In genomic region chr18:62521588-62521987, GRCh38 we compare ENCODE assay signal across 9 cellular contexts. TPM values are rescaled to one million over a fixed set of nuclear protein-coding genes. Genes with fewer than 3 reads are reported as not detected.
DNase-seq lines count a peak whose midpoint lies in the region; ATAC-seq and TF ChIP-seq lines count a peak whose summit lies in the region.
"Had no signal": no experiment of that assay in that cellular context is flagged by ENCODE, and none has a peak within 500 bp of the region (broad histone marks: within the 10 kb centered on the region; RNA-seq: fewer than 3 reads in every experiment).

No MANE protein-coding gene starts in this region.

- peaks cover 14 to 24% (median 21%) of the 10 kb centered on the region in 11 experiments for H3K27me3 ChIP-seq in BLaER1 treated with 17β-estradiol and CSF1 and Interleukin-3, amounts not matched to agents 10 nM and 100 nM
- H3K27me3 ChIP-seq in HUES64 (ENCODE audit: insufficient read depth, low read length) (peaks cover 54% of the 10 kb centered on the region), mucosa of rectum (ENCODE audit: control insufficient read depth in 2 of 2, insufficient read depth in 2 of 2, low read length in 2 of 2) (no peaks in the 10 kb centered on the region), neuronal stem cell (ENCODE audit: control insufficient read depth in 3 of 3, insufficient read depth in 3 of 3, low read depth in 1 of 3, low read length in 3 of 3) (peaks cover 4 to 28% (median 23%) of the 10 kb centered on the region in 3 experiments)

- no peak overlapping the region for H3K18ac ChIP-seq in neuronal stem cell (ENCODE audit: low read length)

- no peak for DNase-seq in MCF 10A (ENCODE audit: unreplicated experiment)
- DNase-seq in A172 (ENCODE audit: low spot score) = no peak
- DNase-seq in neuronal stem cell (ENCODE audit: low spot score) = no peak
- DNase-seq: stimulated activated naive CD4-positive, alpha-beta T cell treated with Interleukin-2 at 50 U/mL for 16 hours had no signal

- H3K4me1 Mint-ChIP-seq in MCF 10A (ENCODE audit: insufficient read depth, unreplicated experiment) = peaks cover 13% of the 10 kb centered on the region

- ATAC-seq in GM19328 (IDR thresholded peaks at IDR 0.05; ENCODE audit: unreplicated experiment) (no peak), GM18873 (IDR thresholded peaks at IDR 0.05; ENCODE audit: low FRiP score, unreplicated experiment) (no peak)

- WGBS in HUES64 = 82% methylated on average over 2 of the region's 2 CpGs
- no CpG with 5 or more reads among the region's 2 CpGs for WGBS in neuronal stem cell (ENCODE audit: extremely low coverage in 2 of 2, insufficient read length in 2 of 2, insufficient replicate concordance in 1 of 2), 2 donors

- no peak overlapping the region for H2AFZ ChIP-seq in neuronal stem cell (ENCODE audit: low read length)

- H3K27ac Mint-ChIP-seq in MCF 10A (ENCODE audit: low read depth, unreplicated experiment) = peak overlapping the region; percentile 58

- H3K36me3 Mint-ChIP-seq in MCF 10A (ENCODE audit: insufficient read depth, unreplicated experiment) = peaks cover 7% of the 10 kb centered on the region

- peaks cover 12 to 22% (median 20%) of the 10 kb centered on the region in 10 experiments for H3K4me1 ChIP-seq in BLaER1 treated with 17β-estradiol and CSF1 and Interleukin-3, amounts not matched to agents 10 nM and 100 nM
- H3K4me1 ChIP-seq in HUES64 (ENCODE audit: insufficient read depth, low read length) = peaks cover 22% of the 10 kb centered on the region; the same call in 1 of the 2 replicates
- H3K4me1 ChIP-seq in mucosa of rectum (ENCODE audit: control insufficient read depth in 2 of 2, insufficient read depth in 2 of 2, low read length in 2 of 2) = peaks cover 11 to 17% of the 10 kb centered on the region in 2 donors
- peaks cover 11 to 13% of the 10 kb centered on the region in 2 donors for H3K4me1 ChIP-seq in neuronal stem cell (ENCODE audit: control insufficient read depth in 2 of 2, insufficient read depth in 1 of 2, low read depth in 1 of 2, low read length in 2 of 2)

- no peaks in the 10 kb centered on the region for H3K9me3 Mint-ChIP-seq in MCF 10A (ENCODE audit: unreplicated experiment)

- no peak overlapping the region for H3K4ac ChIP-seq in neuronal stem cell (ENCODE audit: low read length)

- no peak overlapping the region for H3K23ac ChIP-seq in neuronal stem cell (ENCODE audit: low read depth, low read length, poor library complexity)

- no peak overlapping the region for H4K91ac ChIP-seq in neuronal stem cell (ENCODE audit: low read depth, low read length, poor library complexity)

- peaks cover 5% of the 10 kb centered on the region for H3K79me1 ChIP-seq in neuronal stem cell (ENCODE audit: low read depth, low read length)

- CTCF ChIA-PET in MCF 10A (lab: Yijun Ruan, JAX) = interaction anchor here (0.6 to 3.8 kb wide), 10 partner anchors 9 to 199 kb away, joined by 3 to 18 read pairs (median 4); no protein-coding TSS in a partner anchor

- no peak overlapping the region for H3K27ac ChIP-seq in BLaER1 treated with 17β-estradiol and CSF1 and Interleukin-3, amounts not matched to agents 10 nM and 100 nM
- H3K27ac ChIP-seq in HUES64 (ENCODE audit: low read depth, low read length) (no peak overlapping the region), mucosa of rectum (ENCODE audit: low read depth in 2 of 2, low read length in 2 of 2) (no peak overlapping the region), neuronal stem cell (replicated peaks; ENCODE audit: low read length) (no peak overlapping the region)

- H3K27me3 Mint-ChIP-seq in MCF 10A (ENCODE audit: insufficient read depth, unreplicated experiment) = no peaks in the 10 kb centered on the region

- no peak overlapping the region for H2BK12ac ChIP-seq in neuronal stem cell (ENCODE audit: low read length)

- 0 out of 22 replicates have a peak, but pooled peaks cover 0 to 3% (median 0%) of the 10 kb centered on the region in 11 experiments for H3K9me3 ChIP-seq in BLaER1 treated with 17β-estradiol and CSF1 and Interleukin-3, amounts not matched to agents 10 nM and 100 nM (replicated peaks in 1 of 11)
- H3K9me3 ChIP-seq in HUES64 (ENCODE audit: insufficient read depth, low read depth, low read length) (no peaks in the 10 kb centered on the region), mucosa of rectum (ENCODE audit: control insufficient read depth in 2 of 2, low read length in 2 of 2) (no peaks in the 10 kb centered on the region), neuronal stem cell (replicated peaks in 1 of 2; ENCODE audit: control insufficient read depth in 2 of 2, insufficient read depth in 1 of 2, low read depth in 1 of 2, low read length in 2 of 2) (no peaks in the 10 kb centered on the region)

- no peak overlapping the region for H2BK120ac ChIP-seq in neuronal stem cell (ENCODE audit: low read depth, low read length)

- H3K36me3 ChIP-seq in BLaER1 treated with 17β-estradiol and CSF1 and Interleukin-3, amounts not matched to agents 10 nM and 100 nM = no peaks in the 10 kb centered on the region
- H3K36me3 ChIP-seq in HUES64 (ENCODE audit: insufficient read depth, low read length) (no peaks in the 10 kb centered on the region), mucosa of rectum (ENCODE audit: control insufficient read depth in 2 of 2, insufficient read depth in 2 of 2, low read length in 2 of 2) (no peaks in the 10 kb centered on the region), neuronal stem cell (replicated peaks in 1 of 2; ENCODE audit: control insufficient read depth in 2 of 2, insufficient read depth in 2 of 2, low read length in 2 of 2) (no peaks in the 10 kb centered on the region)

- TF ChIP-seq CTCF in MCF 10A (IDR thresholded peaks at IDR 0.05; ENCODE audit: unreplicated experiment) = no peak

- peak overlapping the region; percentile 84 to 98 (median 90); a peak in 21 of 22 replicates for H3K4me2 ChIP-seq in BLaER1 treated with 17β-estradiol and CSF1 and Interleukin-3, amounts not matched to agents 10 nM and 100 nM
- H3K4me2 ChIP-seq in neuronal stem cell (ENCODE audit: insufficient read depth, low read length, poor library complexity, severe bottlenecking) = no peak overlapping the region

- H2BK15ac ChIP-seq in neuronal stem cell (ENCODE audit: low read length) = no peak overlapping the region

- H2BK5ac ChIP-seq in neuronal stem cell (ENCODE audit: low read length) = no peak overlapping the region

- peak overlapping the region in 4 of 11 experiments; percentile 84 to 91 (median 86); a peak in 6 of 22 replicates for H3K9ac ChIP-seq in BLaER1 treated with 17β-estradiol and CSF1 and Interleukin-3, amounts not matched to agents 10 nM and 100 nM
- no peak overlapping the region for H3K9ac ChIP-seq in HUES64 (ENCODE audit: low read depth, low read length)
- no peak overlapping the region for H3K9ac ChIP-seq in mucosa of rectum (ENCODE audit: low read depth in 1 of 2, low read length in 2 of 2)
- H3K9ac ChIP-seq in neuronal stem cell (ENCODE audit: low read depth, low read length, poor library complexity) = no peak overlapping the region

- H2AK5ac ChIP-seq in neuronal stem cell (ENCODE audit: low read depth, low read length) = no peak overlapping the region

- no peak overlapping the region for H3K14ac ChIP-seq in neuronal stem cell (ENCODE audit: low read length)

- peak overlapping the region; percentile 83 to 97 (median 92) for H3K4me3 ChIP-seq in BLaER1 treated with 17β-estradiol and CSF1 and Interleukin-3, amounts not matched to agents 10 nM and 100 nM
- H3K4me3 ChIP-seq in HUES64 (ENCODE audit: low read length) (peak overlapping the region; percentile 91), mucosa of rectum (ENCODE audit: low read length in 2 of 2) (peak overlapping the region; percentile 86 to 94), neuronal stem cell (ENCODE audit: low read length in 2 of 2) (no peak overlapping the region)

- peaks cover 0 to 29% (median 0%) of the 10 kb centered on the region in 11 experiments; a peak in 7 of 22 replicates for H4K20me1 ChIP-seq in BLaER1 treated with 17β-estradiol and CSF1 and Interleukin-3, amounts not matched to agents 10 nM and 100 nM

- H4K8ac ChIP-seq in neuronal stem cell (ENCODE audit: low read depth, low read length) = no peak overlapping the region

- intact Hi-C loops in MCF 10A (cut with micrococcal nuclease) = loop anchor here (5.0 to 10.0 kb wide), 2 partner anchors 34 to 337 kb away; partner anchors contain the start of genes PIGN and RELCH

- POLR2A ChIA-PET in MCF 10A (lab: Yijun Ruan, JAX) = interaction anchor here (0.7 to 8.6 kb wide), 23 partner anchors 10 to 255 kb away, joined by 3 to 117 read pairs (median 10); partner anchors contain the start of genes PHLPP1 and TNFRSF11A

- peak overlapping the region; percentile 76 for H3K4me3 Mint-ChIP-seq in MCF 10A (ENCODE audit: unreplicated experiment)

- BruUV-seq in MCF 10A (replicated peaks; lab: Mats Ljungman, UMichigan) = no TSS peak

RNA-seq across cellular contexts. Expression of gene ZCCHC2, which starts 1.2 kb away (rescaled TPM):
- polyA plus RNA-seq in HUES64 (2013, experiment 1 of 2) = 5.7 TPM
- 6.1 TPM for polyA plus RNA-seq in HUES64 (2013, experiment 2 of 2)
- total RNA-seq in MCF 10A (2022) = 14.6 and 15.0 TPM in 2 replicates
- total RNA-seq in A172 (2014; rRNA removed; shearing (Covaris generic)) = 2.7 and 8.3 TPM in 2 replicates
- polyA plus RNA-seq in neuronal stem cell (2013, experiment 1 of 2) = 7.7 TPM
- polyA plus RNA-seq in neuronal stem cell (2013, experiment 2 of 2) = 7.2 TPM

Comparison
In these comparisons a context has a peak if more than half of its experiments do, and no peak if none do; other contexts are left out.
1. H3K4me3 ChIP-seq: peak in BLaER1 treated with 17β-estradiol and CSF1 and Interleukin-3, amounts not matched to agents 10 nM and 100 nM (10 of 10), HUES64 (single experiment) and mucosa of rectum (2 of 2); none in neuronal stem cell (0 of 2).